8 cellular contexts compared by ENCODE assay signal in the genomic region with DNA sequence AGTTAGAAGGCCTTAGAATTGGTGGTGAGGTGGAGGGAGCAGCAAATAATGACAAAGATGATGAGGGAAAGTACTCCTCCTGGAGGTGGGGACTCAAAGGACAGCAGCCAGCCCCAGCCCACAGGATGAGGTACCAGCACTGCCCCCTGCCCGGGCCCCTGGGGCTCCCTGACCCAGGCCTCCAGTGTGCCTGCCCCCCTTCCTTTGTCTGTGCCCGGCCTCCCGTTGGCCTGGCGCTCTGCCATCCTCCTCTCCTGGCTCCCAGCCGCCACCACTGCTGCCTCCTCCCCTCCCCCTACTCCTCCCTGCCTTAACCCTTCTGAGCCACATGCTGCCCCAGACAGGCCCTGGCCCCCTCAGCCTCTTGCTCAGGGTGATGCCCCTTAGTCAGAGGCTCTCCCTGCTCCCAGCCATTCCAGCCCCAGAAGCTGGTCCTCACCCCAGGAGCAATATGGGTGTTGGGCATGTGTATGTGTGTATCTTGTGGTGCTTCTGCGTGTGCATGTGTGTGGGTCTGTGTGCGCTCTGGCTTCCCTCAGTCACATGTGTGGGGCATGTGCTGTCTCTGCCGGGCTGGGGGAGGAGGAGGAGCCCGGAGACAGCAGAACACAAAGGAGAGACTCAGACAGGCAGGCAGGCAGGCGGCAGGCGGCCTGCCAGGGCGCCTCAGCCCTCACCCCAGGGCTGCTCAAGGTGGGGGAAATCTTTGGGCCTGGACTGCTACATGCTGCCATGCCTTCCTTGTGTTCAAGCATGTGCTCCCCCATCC. TPM values are rescaled to one million over a fixed set of nuclear protein-coding genes. Genes with fewer than 3 reads are reported as not detected.
A peak's percentile ranks its signal among the peaks of the same experiment; 100 is the strongest.
DNase-seq lines count a peak whose midpoint lies in the region; ATAC-seq, FAIRE-seq and TF ChIP-seq lines count a peak whose summit lies in the region.

No MANE protein-coding gene starts in this region.

- TF ChIP-seq CTCF in nephron (IDR thresholded peaks at IDR 0.05; ENCODE audit: unreplicated experiment in 3 of 3), result peak; percentile 19 to 28 (median 26)

- peak; percentile 67 to 87 (median 71) for DNase-seq in CD4-positive, alpha-beta memory T cell
- DNase-seq in RCC 7860 (ENCODE audit: low spot score) (peak; percentile 61), fibroblast of the conjunctiva (ENCODE audit: low read depth) (peak; percentile 72), superior temporal gyrus (ENCODE audit: extremely low spot score) (peak; percentile 83)
- DNase-seq in activated T-helper 2 cell treated with anti-CD3 and anti-CD28 coated beads, Interferon-gamma antibody, Interleukin-2, Interleukin-4, amounts not matched to agents 10 μg/mL and 5 μg/mL and 100 μg/mL, durations not matched to agents 14 hours and 24 hours and 36 hours (ENCODE audit: low spot score), result peak; percentile 48

- no peaks in the 10 kb centered on the region for H3K9me3 ChIP-seq in CD4-positive, alpha-beta memory T cell (ENCODE audit: control insufficient read depth in 1 of 2, low read length in 2 of 2)
- no peaks in the 10 kb centered on the region for H3K9me3 ChIP-seq in HUES6 (ENCODE audit: control insufficient read depth, insufficient read depth, low read depth, low read length)

- H3K27me3 Mint-ChIP-seq in CD4-positive, alpha-beta memory T cell, result no peaks in the 10 kb centered on the region
- H3K27me3 Mint-ChIP-seq in activated T-helper 2 cell treated with anti-CD3 and anti-CD28 coated beads, Interferon-gamma antibody, Interleukin-2, Interleukin-4, amounts not matched to agents 10 μg/mL and 5 μg/mL and 100 μg/mL, durations not matched to agents 14 hours and 24 hours and 36 hours (ENCODE audit: low read depth), result no peaks in the 10 kb centered on the region
- H3K27me3 Mint-ChIP-seq in nephron (ENCODE audit: low read depth), result no peaks in the 10 kb centered on the region

- peak overlapping the region; percentile 92 to 98 (median 96) for H3K27ac Mint-ChIP-seq in CD4-positive, alpha-beta memory T cell
- peak overlapping the region; percentile 92 for H3K27ac Mint-ChIP-seq in activated T-helper 2 cell treated with anti-CD3 and anti-CD28 coated beads, Interferon-gamma antibody, Interleukin-2, Interleukin-4, amounts not matched to agents 10 μg/mL and 5 μg/mL and 100 μg/mL, durations not matched to agents 14 hours and 24 hours and 36 hours
- H3K27ac Mint-ChIP-seq in nephron, result peak overlapping the region; percentile 95 to 99 (median 96)

- FAIRE-seq in RCC 7860 (lab: Jason Lieb, UNC), result no peak

- H3K9ac ChIP-seq in HUES6 (ENCODE audit: low read length), result peak overlapping the region; percentile 80

- CTCF ChIA-PET in CD4-positive, alpha-beta memory T cell (lab: Charles Lee; ENCODE audit: partially characterized antibody), result interaction anchor here (1.5 to 2.7 kb wide), 4 partner anchors 14 to 108 kb away, joined by 4 to 7 read pairs (median 6); no protein-coding TSS in a partner anchor

- H3K4me3 Mint-ChIP-seq in CD4-positive, alpha-beta memory T cell, result peak overlapping the region; percentile 87 to 95 (median 93)
- peak overlapping the region; percentile 93 for H3K4me3 Mint-ChIP-seq in activated T-helper 2 cell treated with anti-CD3 and anti-CD28 coated beads, Interferon-gamma antibody, Interleukin-2, Interleukin-4, amounts not matched to agents 10 μg/mL and 5 μg/mL and 100 μg/mL, durations not matched to agents 14 hours and 24 hours and 36 hours (ENCODE audit: low read depth)
- H3K4me3 Mint-ChIP-seq in nephron, result peak overlapping the region; percentile 92 to 98 (median 97)

- no peaks in the 10 kb centered on the region for H3K36me3 ChIP-seq in CD4-positive, alpha-beta memory T cell (ENCODE audit: insufficient read depth, low read length)
- no peaks in the 10 kb centered on the region for H3K36me3 ChIP-seq in HUES6 (ENCODE audit: control insufficient read depth, insufficient read depth, low read length)

- POLR2A ChIA-PET in CD4-positive, alpha-beta memory T cell (lab: Charles Lee; ENCODE audit: partially characterized antibody), result interaction anchor here (1.0 to 2.0 kb wide), 5 partner anchors 15 to 97 kb away, joined by 3 to 11 read pairs (median 8); partner anchors contain the start of genes ARMH3, NOLC1 and PPRC1

- peaks cover 41 to 87% (median 63%) of the 10 kb centered on the region in 4 donors for H3K4me1 Mint-ChIP-seq in CD4-positive, alpha-beta memory T cell
- peaks cover 62% of the 10 kb centered on the region for H3K4me1 Mint-ChIP-seq in activated T-helper 2 cell treated with anti-CD3 and anti-CD28 coated beads, Interferon-gamma antibody, Interleukin-2, Interleukin-4, amounts not matched to agents 10 μg/mL and 5 μg/mL and 100 μg/mL, durations not matched to agents 14 hours and 24 hours and 36 hours (ENCODE audit: low read depth)
- H3K4me1 Mint-ChIP-seq in nephron, result peaks cover 77% of the 10 kb centered on the region

- peaks cover 70% of the 10 kb centered on the region for H3K4me1 ChIP-seq in CD4-positive, alpha-beta memory T cell (ENCODE audit: insufficient read depth, low read length)
- H3K4me1 ChIP-seq in HUES6 (ENCODE audit: control insufficient read depth, insufficient read depth, low read length), result peaks cover 65% of the 10 kb centered on the region

- peak overlapping the region; percentile 90 for H3K27ac ChIP-seq in CD4-positive, alpha-beta memory T cell (ENCODE audit: low read depth, low read length)
- peak overlapping the region; percentile 55; the same call in 1 of the 2 replicates for H3K27ac ChIP-seq in HUES6 (ENCODE audit: low read depth, low read length)

- peaks cover 0 to 15% of the 10 kb centered on the region in 2 donors for H3K36me3 Mint-ChIP-seq in CD4-positive, alpha-beta memory T cell
- H3K36me3 Mint-ChIP-seq in activated T-helper 2 cell treated with anti-CD3 and anti-CD28 coated beads, Interferon-gamma antibody, Interleukin-2, Interleukin-4, amounts not matched to agents 10 μg/mL and 5 μg/mL and 100 μg/mL, durations not matched to agents 14 hours and 24 hours and 36 hours (ENCODE audit: low read depth), result peaks cover 8% of the 10 kb centered on the region
- peaks cover 7% of the 10 kb centered on the region for H3K36me3 Mint-ChIP-seq in nephron (ENCODE audit: low read depth)

- intact Hi-C loops in CD4-positive, alpha-beta memory T cell (cut with micrococcal nuclease), result loop anchor here (5.0 kb wide), 1 partner anchor 275 kb away; the partner anchor contains the start of gene KCNIP2
- intact Hi-C loops in activated T-helper 2 cell treated with anti-CD3 and anti-CD28 coated beads, Interferon-gamma antibody, Interleukin-2, Interleukin-4, amounts not matched to agents 10 μg/mL and 5 μg/mL and 100 μg/mL, durations not matched to agents 14 hours and 24 hours and 36 hours (cut with micrococcal nuclease), result loop anchor here (1.0 to 10.0 kb wide), 5 partner anchors 35 to 423 kb away; partner anchors contain the start of genes FBXW4, HPS6 and NOLC1

- no peaks in the 10 kb centered on the region for H3K27me3 ChIP-seq in CD4-positive, alpha-beta memory T cell (ENCODE audit: insufficient read depth, low read length)
- no peaks in the 10 kb centered on the region for H3K27me3 ChIP-seq in HUES6 (ENCODE audit: control insufficient read depth, insufficient read depth, low read length)

- H3K4me3 ChIP-seq in CD4-positive, alpha-beta memory T cell (ENCODE audit: low read length in 2 of 2), result peak overlapping the region in 1 of 2 donors; percentile 77
- H3K4me3 ChIP-seq in HUES6 (ENCODE audit: low read depth, low read length), result peak overlapping the region; percentile 90

- no peak for ATAC-seq in HG02588 (IDR thresholded peaks at IDR 0.05; ENCODE audit: unreplicated experiment)

- H3K9me3 Mint-ChIP-seq in CD4-positive, alpha-beta memory T cell, result no peaks in the 10 kb centered on the region
- H3K9me3 Mint-ChIP-seq in activated T-helper 2 cell treated with anti-CD3 and anti-CD28 coated beads, Interferon-gamma antibody, Interleukin-2, Interleukin-4, amounts not matched to agents 10 μg/mL and 5 μg/mL and 100 μg/mL, durations not matched to agents 14 hours and 24 hours and 36 hours, result no peaks in the 10 kb centered on the region
- H3K9me3 Mint-ChIP-seq in nephron, result no peaks in the 10 kb centered on the region

RNA-seq across cellular contexts. Expression of gene LDB1, which starts 2.6 kb away (rescaled TPM):
- total RNA-seq in CD4-positive, alpha-beta memory T cell, result 100 to 1,000 TPM; 131 to 135 TPM
- polyA plus RNA-seq in CD4-positive, alpha-beta memory T cell, result 10 to 100 TPM in 1 of 2 donors, 1 to 10 TPM in 1; 10.0 to 48.6 TPM
- total RNA-seq in activated T-helper 2 cell treated with anti-CD3 and anti-CD28 coated beads, Interferon-gamma antibody, Interleukin-2, Interleukin-4, amounts not matched to agents 10 μg/mL and 5 μg/mL and 100 μg/mL, durations not matched to agents 14 hours and 24 hours and 36 hours, result 71.8 and 74.8 TPM in 2 replicates

RNA-seq across cellular contexts. Expression of gene PPRC1, which starts 15.3 kb away (rescaled TPM):
- 10 to 100 TPM; 38.9 to 39.8 TPM for total RNA-seq in CD4-positive, alpha-beta memory T cell
- polyA plus RNA-seq in CD4-positive, alpha-beta memory T cell, result 10 to 100 TPM in 1 of 2 donors, 1 to 10 TPM in 1; 6.4 to 20.3 TPM
- 91.3 and 94.1 TPM in 2 replicates for total RNA-seq in activated T-helper 2 cell treated with anti-CD3 and anti-CD28 coated beads, Interferon-gamma antibody, Interleukin-2, Interleukin-4, amounts not matched to agents 10 μg/mL and 5 μg/mL and 100 μg/mL, durations not matched to agents 14 hours and 24 hours and 36 hours

RNA-seq across cellular contexts. Expression of gene NOLC1, which starts 34.6 kb away (rescaled TPM):
- total RNA-seq in CD4-positive, alpha-beta memory T cell, result 10 to 100 TPM; 63.7 to 71.6 TPM
- 10 to 100 TPM; 20.0 to 75.0 TPM for polyA plus RNA-seq in CD4-positive, alpha-beta memory T cell
- 195 and 196 TPM in 2 replicates for total RNA-seq in activated T-helper 2 cell treated with anti-CD3 and anti-CD28 coated beads, Interferon-gamma antibody, Interleukin-2, Interleukin-4, amounts not matched to agents 10 μg/mL and 5 μg/mL and 100 μg/mL, durations not matched to agents 14 hours and 24 hours and 36 hours

RNA-seq across cellular contexts. Expression of gene HPS6, which starts 52.4 kb away (rescaled TPM):
- 10 to 100 TPM; 25.1 to 27.9 TPM for total RNA-seq in CD4-positive, alpha-beta memory T cell
- 10 to 100 TPM; 27.0 to 27.1 TPM for polyA plus RNA-seq in CD4-positive, alpha-beta memory T cell
- total RNA-seq in activated T-helper 2 cell treated with anti-CD3 and anti-CD28 coated beads, Interferon-gamma antibody, Interleukin-2, Interleukin-4, amounts not matched to agents 10 μg/mL and 5 μg/mL and 100 μg/mL, durations not matched to agents 14 hours and 24 hours and 36 hours, result 25.4 and 25.5 TPM in 2 replicates
